1 cellular context compared by ENCODE assay signal in the genomic region with DNA sequence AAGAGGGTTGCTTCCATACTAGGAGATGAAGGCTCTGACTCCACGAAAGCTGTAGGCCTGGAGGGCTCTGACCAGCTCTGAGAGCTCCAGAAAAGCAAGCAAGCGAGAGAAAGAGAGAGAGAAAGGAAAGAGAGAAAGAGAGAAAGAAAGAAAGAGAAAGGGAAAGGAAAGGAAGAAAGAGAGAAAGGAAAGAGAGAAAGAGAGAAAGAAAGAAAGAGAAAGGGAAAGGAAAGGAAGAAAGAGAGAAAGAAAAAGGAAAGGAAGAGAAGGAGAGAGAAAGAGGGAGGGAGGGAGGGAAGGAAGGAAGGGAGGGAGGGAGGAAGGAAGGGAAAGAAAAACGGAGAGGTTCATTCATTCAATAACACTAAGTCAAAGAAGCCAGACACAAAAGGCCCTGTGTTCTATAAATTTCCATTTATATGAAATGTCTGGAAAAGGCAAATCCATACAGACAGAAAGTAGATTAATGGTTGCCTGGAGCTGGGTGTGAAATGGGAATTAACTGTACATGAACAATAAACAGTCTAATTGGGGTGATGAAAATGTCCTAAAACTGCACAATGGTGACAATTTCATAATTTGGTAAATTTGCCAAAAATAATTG.
A peak's percentile ranks its signal among the peaks of the same experiment; 100 is the strongest.
TF ChIP-seq lines count a peak whose summit lies in the region.

No MANE protein-coding gene starts in this region.

TF ChIP-seq in K562, 482 proteins besides CTCF, POLR2A, EP300 and RAD21:
- TF ChIP-seq, protein P1, sequence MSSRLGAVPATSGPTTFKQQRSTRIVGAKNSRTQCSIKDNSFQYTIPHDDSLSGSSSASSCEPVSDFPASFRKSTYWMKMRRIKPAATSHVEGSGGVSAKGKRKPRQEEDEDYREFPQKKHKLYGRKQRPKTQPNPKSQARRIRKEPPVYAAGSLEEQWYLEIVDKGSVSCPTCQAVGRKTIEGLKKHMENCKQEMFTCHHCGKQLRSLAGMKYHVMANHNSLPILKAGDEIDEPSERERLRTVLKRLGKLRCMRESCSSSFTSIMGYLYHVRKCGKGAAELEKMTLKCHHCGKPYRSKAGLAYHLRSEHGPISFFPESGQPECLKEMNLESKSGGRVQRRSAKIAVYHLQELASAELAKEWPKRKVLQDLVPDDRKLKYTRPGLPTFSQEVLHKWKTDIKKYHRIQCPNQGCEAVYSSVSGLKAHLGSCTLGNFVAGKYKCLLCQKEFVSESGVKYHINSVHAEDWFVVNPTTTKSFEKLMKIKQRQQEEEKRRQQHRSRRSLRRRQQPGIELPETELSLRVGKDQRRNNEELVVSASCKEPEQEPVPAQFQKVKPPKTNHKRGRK (tag; IDR thresholded peaks at IDR 0.05), result peak; percentile 84
- TF ChIP-seq, protein P2, sequence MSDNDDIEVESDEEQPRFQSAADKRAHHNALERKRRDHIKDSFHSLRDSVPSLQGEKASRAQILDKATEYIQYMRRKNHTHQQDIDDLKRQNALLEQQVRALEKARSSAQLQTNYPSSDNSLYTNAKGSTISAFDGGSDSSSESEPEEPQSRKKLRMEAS (CRISPR knock-in tag; IDR thresholded peaks at IDR 0.05), result no peak
- TF ChIP-seq MCM7 (IDR thresholded peaks at IDR 0.05), result no peak
